16 cellular contexts compared by ENCODE assay signal in genomic region chr10:86053675-86054074, GRCh38.
DNase-seq lines count a peak whose midpoint lies in the region; ATAC-seq, FAIRE-seq and TF ChIP-seq lines count a peak whose summit lies in the region.
"Had no signal": no experiment of that assay in that cellular context is flagged by ENCODE, and none has a peak within 500 bp of the region (broad histone marks: within the 10 kb centered on the region; RNA-seq: fewer than 3 reads in every experiment).

No MANE protein-coding gene starts in this region.

- ATAC-seq in HepG2 = no peak
- ATAC-seq in right lobe of liver = no peak
- ATAC-seq: CD8-positive, alpha-beta T cell had no signal

- no peak overlapping the region for H3K4me2 ChIP-seq in HepG2 (ENCODE audit: low read depth, low read length)
- no peak overlapping the region for H3K4me2 ChIP-seq in endothelial cell of umbilical vein (ENCODE audit: insufficient read depth, low read length)
- H3K4me2 ChIP-seq: BLaER1 had no signal

- dilution Hi-C loops in endothelial cell of umbilical vein (cut with MboI; ENCODE audit: extremely low pct_ligation_motif_present, low sequenced_read_pairs) = no loop called here

- no peak overlapping the region for H2AFZ ChIP-seq in HepG2 (ENCODE audit: low read length)
- H2AFZ ChIP-seq in endothelial cell of umbilical vein (ENCODE audit: low read depth, low read length) = no peak overlapping the region

- H3K9ac ChIP-seq in HepG2 (ENCODE audit: insufficient read depth, low read depth, low read length) (no peak overlapping the region), endothelial cell of umbilical vein (replicated peaks; ENCODE audit: extremely low read depth, insufficient read depth, low read length) (no peak overlapping the region)
- H3K9ac ChIP-seq: BLaER1 had no signal

- intact Hi-C loops in HepG2 (cut with micrococcal nuclease; ENCODE audit: unreplicated experiment) (no loop called here), right lobe of liver (cut with DNase I) (no loop called here), endothelial cell of umbilical vein (cut with micrococcal nuclease) (no loop called here)

- H3K9me3 ChIP-seq in HepG2 (ENCODE audit: low read length) = no peaks in the 10 kb centered on the region
- H3K9me3 ChIP-seq in right lobe of liver = no peaks in the 10 kb centered on the region
- H3K9me3 ChIP-seq in endothelial cell of umbilical vein (replicated peaks; ENCODE audit: control insufficient read depth, insufficient read depth, low read length) = peaks cover 2% of the 10 kb centered on the region
- no peaks in the 10 kb centered on the region for H3K9me3 ChIP-seq in Peyer's patch
- H3K9me3 ChIP-seq: BLaER1, HAP-1 had no signal

- TF ChIP-seq RAD21 in HepG2 (CRISPR knock-in tag; IDR thresholded peaks at IDR 0.05) = no peak

- no peak overlapping the region for H3K27ac ChIP-seq in HepG2 (ENCODE audit: extremely low read length, insufficient read depth, low read length)
- no peak overlapping the region for H3K27ac ChIP-seq in right lobe of liver
- no peak overlapping the region for H3K27ac ChIP-seq in endothelial cell of umbilical vein (ENCODE audit: insufficient read depth, low read depth, low read length)
- H3K27ac ChIP-seq in Peyer's patch = no peak overlapping the region
- H3K27ac ChIP-seq: BLaER1, HL-60 had no signal

- no peaks in the 10 kb centered on the region for H3K36me3 ChIP-seq in HepG2 (replicated peaks in 1 of 2; ENCODE audit: control insufficient read depth in 1 of 2, insufficient read depth in 2 of 2, low read length in 2 of 2)
- H3K36me3 ChIP-seq in right lobe of liver = no peaks in the 10 kb centered on the region
- no peaks in the 10 kb centered on the region for H3K36me3 ChIP-seq in endothelial cell of umbilical vein (ENCODE audit: control insufficient read depth in 2 of 2, extremely low read depth in 1 of 2, insufficient read depth in 2 of 2, low read length in 2 of 2)
- H3K36me3 ChIP-seq in Peyer's patch = no peaks in the 10 kb centered on the region
- H3K36me3 ChIP-seq: BLaER1, HAP-1 had no signal

- no peaks in the 10 kb centered on the region for H4K20me1 ChIP-seq in HepG2 (ENCODE audit: insufficient read depth, low read length)
- no peaks in the 10 kb centered on the region for H4K20me1 ChIP-seq in endothelial cell of umbilical vein (replicated peaks; ENCODE audit: control insufficient read depth, extremely low read depth, insufficient read depth, low read length)
- H4K20me1 ChIP-seq: BLaER1 had no signal

- TF ChIP-seq EP300 in HepG2 (IDR thresholded peaks at IDR 0.05; ENCODE audit: low read depth in 2 of 2, low read length in 2 of 2) (no peak), HepG2 (CRISPR knock-in tag; IDR thresholded peaks at IDR 0.05; ENCODE audit: borderline replicate concordance) (no peak)

- 0% methylated on average over 2 of the region's 2 CpGs for WGBS in HepG2 (ENCODE audit: low lambda C conversion rate)
- WGBS in right lobe of liver (ENCODE audit: insufficient coverage, low coverage, low lambda C conversion rate, missing lambda C conversion rate) = 66% methylated on average over 2 of the region's 2 CpGs

- no peak for FAIRE-seq in HepG2 (lab: Jason Lieb, UNC)
- FAIRE-seq in endothelial cell of umbilical vein (lab: Jason Lieb, UNC) = no peak
- peak; percentile 61 for FAIRE-seq in urothelium cell line (lab: Jason Lieb, UNC)

- CTCF ChIA-PET in HepG2 (lab: Yijun Ruan, JAX; ENCODE audit: low intra/inter-chr PET ratio, low total read pairs) = no interaction called here
- CTCF ChIA-PET in endothelial cell of umbilical vein (lab: Charles Lee) = no interaction called here

- H3K9me1 ChIP-seq in endothelial cell of umbilical vein (replicated peaks; ENCODE audit: control insufficient read depth, extremely low read depth, insufficient read depth, low read length) = no peaks in the 10 kb centered on the region

- BruUV-seq in HepG2 (replicated peaks; lab: Mats Ljungman, UMichigan) (no TSS peak), endothelial cell of umbilical vein (replicated peaks; lab: Mats Ljungman, UMichigan) (no TSS peak)

- no peaks in the 10 kb centered on the region for H3K4me1 ChIP-seq in HepG2 (ENCODE audit: insufficient read depth, low read length)
- H3K4me1 ChIP-seq in right lobe of liver = no peaks in the 10 kb centered on the region
- no peaks in the 10 kb centered on the region for H3K4me1 ChIP-seq in endothelial cell of umbilical vein (ENCODE audit: control insufficient read depth, extremely low read depth, insufficient read depth, low read length)
- H3K4me1 ChIP-seq in Peyer's patch = no peaks in the 10 kb centered on the region

- H3K27me3 ChIP-seq in HepG2 (ENCODE audit: control insufficient read depth in 1 of 2, insufficient read depth in 2 of 2, low read length in 2 of 2) (peaks cover 0 to 6% of the 10 kb centered on the region in 2 experiments; a peak in 1 of 5 replicates), right lobe of liver (no peaks in the 10 kb centered on the region), endothelial cell of umbilical vein (ENCODE audit: control insufficient read depth in 2 of 2, insufficient read depth in 2 of 2, low read length in 2 of 2) (no peaks in the 10 kb centered on the region), Peyer's patch (no peaks in the 10 kb centered on the region)
- H3K27me3 ChIP-seq: BLaER1 had no signal

- in situ Hi-C loops in HepG2 (cut with HindIII; ENCODE audit: extremely low pct_ligation_motif_present, low pct_unique_long_range_greater_than_20kb) = no loop called here

- H3K4me3 ChIP-seq in HepG2 (replicated peaks in 1 of 3; ENCODE audit: insufficient read depth in 1 of 3, low read depth in 2 of 3, low read length in 3 of 3) (no peak overlapping the region), right lobe of liver (no peak overlapping the region), endothelial cell of umbilical vein (replicated peaks in 1 of 3; ENCODE audit: insufficient read depth in 1 of 3, low read depth in 1 of 3, low read length in 3 of 3) (no peak overlapping the region), Peyer's patch (no peak overlapping the region)
- H3K4me3 ChIP-seq: BLaER1, HAP-1 had no signal

- no peak for TF ChIP-seq CTCF in HepG2 (CRISPR knock-in tag; IDR thresholded peaks at IDR 0.05)
- no peak for TF ChIP-seq CTCF in right lobe of liver (IDR thresholded peaks at IDR 0.05)
- no peak for TF ChIP-seq CTCF in endothelial cell of umbilical vein (IDR thresholded peaks at IDR 0.05; ENCODE audit: extremely low read depth in 1 of 2, insufficient read depth in 1 of 2, low read depth in 1 of 2, low read length in 2 of 2)
- TF ChIP-seq CTCF in Peyer's patch (IDR thresholded peaks at IDR 0.05) = no peak

- DNase-seq in HepG2 (ENCODE audit: low spot score) (no peak), right lobe of liver (no peak), endothelial cell of umbilical vein (ENCODE audit: low read depth, low spot score) (no peak), urothelium cell line (ENCODE audit: low spot score) (no peak), Peyer's patch (no peak), hippocampal formation (lab: John Stamatoyannopoulos, UW) (no peak)
- no peak for DNase-seq in activated naive CD4-positive, alpha-beta T cell (lab: John Stamatoyannopoulos, UW)
- DNase-seq: 8988T, Calu3, DMS79 treated with DMSO at 0.1 percent for 48 hours, GF-D8, IMR-90 had no signal

- TF ChIP-seq POLR2A in HepG2 (IDR thresholded peaks at IDR 0.05; ENCODE audit: insufficient read depth in 1 of 2, low read depth in 2 of 2, low read length in 2 of 2) (no peak), right lobe of liver (IDR thresholded peaks at IDR 0.05) (no peak), endothelial cell of umbilical vein (IDR thresholded peaks at IDR 0.05; ENCODE audit: low read depth, low read length) (no peak), Peyer's patch (IDR thresholded peaks at IDR 0.05) (no peak)

- POLR2A ChIA-PET in HepG2 (lab: Yijun Ruan, JAX) = no interaction called here
- POLR2A ChIA-PET in endothelial cell of umbilical vein (lab: Charles Lee) = no interaction called here

- no peaks in the 10 kb centered on the region for H3K79me2 ChIP-seq in HepG2 (ENCODE audit: insufficient read depth, low read length)
- no peaks in the 10 kb centered on the region for H3K79me2 ChIP-seq in endothelial cell of umbilical vein (ENCODE audit: control insufficient read depth, insufficient read depth, low read length)

TF ChIP-seq in HepG2, 621 proteins besides CTCF, POLR2A, EP300 and RAD21 (continues in another document):
- TF ChIP-seq HOXA3 (CRISPR knock-in tag; IDR thresholded peaks at IDR 0.05) = no peak
- TF ChIP-seq ZNF670 (CRISPR knock-in tag; IDR thresholded peaks at IDR 0.05; ENCODE audit: borderline replicate concordance) = no peak
- TF ChIP-seq ZNF839 (CRISPR knock-in tag; IDR thresholded peaks at IDR 0.05; ENCODE audit: borderline replicate concordance) = no peak
- TF ChIP-seq MNT (IDR thresholded peaks at IDR 0.05) = peak; percentile 97

TF ChIP-seq in endothelial cell of umbilical vein, 7 proteins besides CTCF, POLR2A, EP300 and RAD21:
- TF ChIP-seq MAX (IDR thresholded peaks at IDR 0.05; ENCODE audit: insufficient read depth, insufficient read length) (peak; percentile 49), FOS (IDR thresholded peaks at IDR 0.05; ENCODE audit: borderline replicate concordance, insufficient read depth, low read length) (no peak)
TF ChIP-seq in endothelial cell of umbilical vein: peak in this region for 1.
